16 cellular contexts compared by ENCODE assay signal in genomic region chr7:152362128-152362926, GRCh38.
"Had no signal": no experiment of that assay in that cellular context is flagged by ENCODE, and none has a peak within 500 bp of the region (broad histone marks: within the 10 kb centered on the region; RNA-seq: fewer than 3 reads in every experiment).

No MANE protein-coding gene starts in this region.

- H3K9me3 ChIP-seq: esophagus muscularis mucosa, mucosa of descending colon, psoas muscle had no signal

- H3K27ac ChIP-seq: esophagus muscularis mucosa, psoas muscle, spleen had no signal

- H3K27ac Mint-ChIP-seq: activated naive CD8-positive, alpha-beta T cell treated with anti-CD3 and anti-CD28 coated beads, Interleukin-2, amount 10 ng/mL, durations not matched to agents 7 days and 5 days; natural killer cell treated with Interleukin-12 subunit alpha and Interleukin-12 subunit beta and Interleukin-15 and Interleukin-18, amount 100 ng/mL, for 72 hours had no signal

- H3K27me3 Mint-ChIP-seq: activated naive CD8-positive, alpha-beta T cell treated with anti-CD3 and anti-CD28 coated beads, Interleukin-2, amount 10 ng/mL, durations not matched to agents 7 days and 5 days; natural killer cell treated with Interleukin-12 subunit alpha and Interleukin-12 subunit beta and Interleukin-15 and Interleukin-18, amount 100 ng/mL, for 72 hours had no signal

- H3K4me3 ChIP-seq: esophagus muscularis mucosa, mucosa of descending colon, psoas muscle, spleen had no signal

- DNase-seq: activated CD4-positive, alpha-beta T cell treated with anti-CD3 and anti-CD28 coated beads for 1 hour; activated naive CD8-positive, alpha-beta T cell treated with anti-CD3 and anti-CD28 coated beads, Interleukin-2, amount 10 ng/mL, durations not matched to agents 7 days and 5 days; aorta; foreskin fibroblast; immature natural killer cell; left colon; mammary epithelial cell; mucosa of descending colon; psoas muscle; spleen; stimulated activated CD4-positive, alpha-beta T cell treated with anti-CD3 and anti-CD28 coated beads, Interleukin-1b, Interleukin-23, amount 100 ng/mL, for 48 hours; stimulated activated naive CD4-positive, alpha-beta T cell treated with Interleukin-2 at 50 U/mL for 16 hours; SW 1271 had no signal

- ATAC-seq: left colon; mucosa of descending colon; natural killer cell treated with Interleukin-12 subunit alpha and Interleukin-12 subunit beta and Interleukin-15 and Interleukin-18, amount 100 ng/mL, for 72 hours; psoas muscle; sciatic nerve had no signal

- H3K27me3 ChIP-seq: esophagus muscularis mucosa, spleen had no signal

- H3K4me3 Mint-ChIP-seq: activated naive CD8-positive, alpha-beta T cell treated with anti-CD3 and anti-CD28 coated beads, Interleukin-2, amount 10 ng/mL, durations not matched to agents 7 days and 5 days; natural killer cell treated with Interleukin-12 subunit alpha and Interleukin-12 subunit beta and Interleukin-15 and Interleukin-18, amount 100 ng/mL, for 72 hours had no signal

- H3K9me3 Mint-ChIP-seq: immature natural killer cell; natural killer cell treated with Interleukin-12 subunit alpha and Interleukin-12 subunit beta and Interleukin-15 and Interleukin-18, amount 100 ng/mL, for 72 hours had no signal
